1 cellular context compared by ENCODE assay signal in the genomic region with DNA sequence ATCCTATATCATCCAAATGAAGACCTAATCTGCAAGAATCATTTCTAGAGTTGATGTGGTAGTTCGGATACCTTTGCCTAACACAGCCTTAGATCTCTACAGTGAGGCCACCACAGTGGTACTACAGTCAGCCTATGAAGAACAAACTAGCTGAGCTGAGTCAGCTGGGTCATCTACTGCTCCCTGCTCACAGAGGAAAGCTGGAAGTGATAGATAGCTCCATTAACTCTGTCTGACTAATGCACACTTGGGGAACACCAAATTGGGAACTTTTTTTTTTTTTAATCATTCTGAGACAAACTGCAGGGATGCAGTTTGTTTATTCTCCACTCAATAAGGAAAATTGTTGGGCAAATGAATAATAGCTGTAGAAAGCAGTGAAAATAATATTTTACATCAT.
TF ChIP-seq lines count a peak whose summit lies in the region.

No MANE protein-coding gene starts in this region.

TF ChIP-seq in IMR-90, 13 proteins besides CTCF, POLR2A, EP300 and RAD21 (continued from another document):
- TF ChIP-seq, protein P1, sequence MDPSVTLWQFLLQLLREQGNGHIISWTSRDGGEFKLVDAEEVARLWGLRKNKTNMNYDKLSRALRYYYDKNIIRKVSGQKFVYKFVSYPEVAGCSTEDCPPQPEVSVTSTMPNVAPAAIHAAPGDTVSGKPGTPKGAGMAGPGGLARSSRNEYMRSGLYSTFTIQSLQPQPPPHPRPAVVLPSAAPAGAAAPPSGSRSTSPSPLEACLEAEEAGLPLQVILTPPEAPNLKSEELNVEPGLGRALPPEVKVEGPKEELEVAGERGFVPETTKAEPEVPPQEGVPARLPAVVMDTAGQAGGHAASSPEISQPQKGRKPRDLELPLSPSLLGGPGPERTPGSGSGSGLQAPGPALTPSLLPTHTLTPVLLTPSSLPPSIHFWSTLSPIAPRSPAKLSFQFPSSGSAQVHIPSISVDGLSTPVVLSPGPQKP (IDR thresholded peaks at IDR 0.05; ENCODE audit: borderline replicate concordance, low read depth, low read length): no peak
- TF ChIP-seq NFE2L2 (IDR thresholded peaks at IDR 0.05; ENCODE audit: low read depth, low read length) (no peak), CEBPB (IDR thresholded peaks at IDR 0.05; ENCODE audit: low read depth, low read length) (no peak), CHD1 (IDR thresholded peaks at IDR 0.05; ENCODE audit: low read depth, low read length) (no peak), FOS (IDR thresholded peaks at IDR 0.05; ENCODE audit: low read depth, low read length) (no peak)
